3 cellular contexts compared by ENCODE assay signal in genomic region chr5:38016835-38017234, GRCh38.
"Had no signal": no experiment of that assay in that cellular context is flagged by ENCODE, and none has a peak within 500 bp of the region (broad histone marks: within the 10 kb centered on the region; RNA-seq: fewer than 3 reads in every experiment).

No MANE protein-coding gene starts in this region.

- ATAC-seq: GM12878 had no signal

- DNase-seq: GDM1, GF-D8 had no signal

- H3K4me3 ChIP-seq: GM12878 had no signal
